Comparison of ENCODE assay signal across 15 cellular contexts in genomic region chr12:63863658-63864455, GRCh38. TPM values are rescaled to one million over a fixed set of nuclear protein-coding genes. Genes with fewer than 3 reads are reported as not detected.
"Had no signal": no experiment of that assay in that cellular context is flagged by ENCODE, and none has a peak within 500 bp of the region (broad histone marks: within the 10 kb centered on the region; RNA-seq: fewer than 3 reads in every experiment).

No MANE protein-coding gene starts in this region.

- H3K27ac ChIP-seq: left ventricle myocardium inferior, spleen had no signal

- H3K27ac Mint-ChIP-seq: activated naive CD4-positive, alpha-beta T cell treated with anti-CD3 and anti-CD28 coated beads, Interleukin-2, amount 10 ng/mL, durations not matched to agents 7 days and 5 days; activated T-helper 17 cell treated with anti-CD3 and anti-CD28 coated beads, Interleukin-2, amount 50 U/mL, for 72 hours; memory B cell; naive thymus-derived CD8-positive, alpha-beta T cell; stimulated activated naive CD8-positive, alpha-beta T cell treated with anti-CD3 and anti-CD28 coated beads, Interleukin-15, Interleukin-2, amounts not matched to agents 100 ng/mL and 50 ng/mL, for 24 hours had no signal

- DNase-seq: activated CD4-positive, CD25-positive, alpha-beta regulatory T cell treated with anti-CD3 and anti-CD28 coated beads, Interleukin-2, amount 50 U/mL, for 72 hours; activated naive CD4-positive, alpha-beta T cell treated with anti-CD3 and anti-CD28 coated beads, Interleukin-2, amount 10 ng/mL, durations not matched to agents 7 days and 5 days; activated T-cell treated with anti-CD3 and anti-CD28 coated beads for 4 hours; caudate nucleus; colonic mucosa; hypothalamus; left ventricle myocardium inferior; naive thymus-derived CD8-positive, alpha-beta T cell; spleen; SW 1271 had no signal

- H3K27me3 Mint-ChIP-seq: activated naive CD4-positive, alpha-beta T cell treated with anti-CD3 and anti-CD28 coated beads, Interleukin-2, amount 10 ng/mL, durations not matched to agents 7 days and 5 days had no signal

- H3K9me3 ChIP-seq: colonic mucosa, left ventricle myocardium inferior, spleen had no signal

- H3K4me1 Mint-ChIP-seq: activated naive CD4-positive, alpha-beta T cell treated with anti-CD3 and anti-CD28 coated beads, Interleukin-2, amount 10 ng/mL, durations not matched to agents 7 days and 5 days; activated T-helper 17 cell treated with anti-CD3 and anti-CD28 coated beads, Interleukin-2, amount 50 U/mL, for 72 hours; memory B cell; naive thymus-derived CD8-positive, alpha-beta T cell had no signal

- H3K9me3 Mint-ChIP-seq: activated naive CD4-positive, alpha-beta T cell treated with anti-CD3 and anti-CD28 coated beads, Interleukin-2, amount 10 ng/mL, durations not matched to agents 7 days and 5 days; activated T-helper 17 cell treated with anti-CD3 and anti-CD28 coated beads, Interleukin-2, amount 50 U/mL, for 72 hours; memory B cell; naive thymus-derived CD8-positive, alpha-beta T cell; stimulated activated naive CD8-positive, alpha-beta T cell treated with anti-CD3 and anti-CD28 coated beads, Interleukin-15, Interleukin-2, amounts not matched to agents 100 ng/mL and 50 ng/mL, for 24 hours had no signal

- H3K36me3 Mint-ChIP-seq: activated naive CD4-positive, alpha-beta T cell treated with anti-CD3 and anti-CD28 coated beads, Interleukin-2, amount 10 ng/mL, durations not matched to agents 7 days and 5 days; memory B cell; naive thymus-derived CD8-positive, alpha-beta T cell had no signal

- H3K36me3 ChIP-seq: colonic mucosa, left ventricle myocardium inferior, spleen had no signal

- H3K4me3 ChIP-seq: colonic mucosa, left ventricle myocardium inferior, spleen had no signal

- H3K4me1 ChIP-seq: colonic mucosa had no signal

- H3K27me3 ChIP-seq: colonic mucosa, spleen had no signal

- H3K4me3 Mint-ChIP-seq: activated naive CD4-positive, alpha-beta T cell treated with anti-CD3 and anti-CD28 coated beads, Interleukin-2, amount 10 ng/mL, durations not matched to agents 7 days and 5 days; activated T-helper 17 cell treated with anti-CD3 and anti-CD28 coated beads, Interleukin-2, amount 50 U/mL, for 72 hours; memory B cell; naive thymus-derived CD8-positive, alpha-beta T cell; stimulated activated naive CD8-positive, alpha-beta T cell treated with anti-CD3 and anti-CD28 coated beads, Interleukin-15, Interleukin-2, amounts not matched to agents 100 ng/mL and 50 ng/mL, for 24 hours had no signal

- ATAC-seq: activated T-helper 17 cell treated with anti-CD3 and anti-CD28 coated beads, Interleukin-2, amount 50 U/mL, for 72 hours; esophagus mucosa; naive thymus-derived CD8-positive, alpha-beta T cell; sciatic nerve had no signal

RNA-seq across cellular contexts. Expression of gene SRGAP1, which starts 19.4 kb away (rescaled TPM):
- total RNA-seq: naive thymus-derived CD8-positive, alpha-beta T cell had no signal
